In genomic region chr2:127324635-127325034, GRCh38 we compare ENCODE assay signal across 8 cellular contexts. TPM values are rescaled to one million over a fixed set of nuclear protein-coding genes. Genes with fewer than 3 reads are reported as not detected.
DNase-seq lines count a peak whose midpoint lies in the region; ATAC-seq, FAIRE-seq and TF ChIP-seq lines count a peak whose summit lies in the region.

No MANE protein-coding gene starts in this region.

- WGBS in pancreas, 2 donors, result 59 to 60% methylated on average over 3 of the region's 3 CpGs

- H3K27ac ChIP-seq in OCI-LY3 (ENCODE audit: low read length), result no peak overlapping the region
- H3K27ac ChIP-seq in pancreas, result no peak overlapping the region

- H4K20me1 ChIP-seq in OCI-LY3 (ENCODE audit: insufficient read depth, low read length), result no peaks in the 10 kb centered on the region

- peaks cover 42% of the 10 kb centered on the region for H3K36me3 Mint-ChIP-seq in T-helper 2 cell treated with Interferon-gamma antibody and Interleukin-4, amounts not matched to agents 5 μg/mL and 100 μg/mL, for 36 hours (ENCODE audit: low read depth)

- peak; percentile 45; the same call in 2 of the 3 replicates for TF ChIP-seq CTCF in GM12872 (IDR thresholded peaks at IDR 0.05; ENCODE audit: insufficient read depth, low read depth, low read length)
- peak; percentile 73 for TF ChIP-seq CTCF in OCI-LY3 (IDR thresholded peaks at IDR 0.05; ENCODE audit: low read depth, low read length)
- TF ChIP-seq CTCF in pancreas (IDR thresholded peaks at IDR 0.05), result peak in 2 of 4 donors; percentile 36 to 39

- H3K4me1 ChIP-seq in OCI-LY3 (ENCODE audit: low read length) (peaks cover 7% of the 10 kb centered on the region), pancreas (no peaks in the 10 kb centered on the region)

- H3K36me3 ChIP-seq in OCI-LY3 (replicated peaks; ENCODE audit: low read depth, low read length) (peaks cover 27% of the 10 kb centered on the region), pancreas (peaks cover 0 to 24% (median 9%) of the 10 kb centered on the region in 3 donors)

- peak in 3 of 4 donors; percentile 64 to 76 (median 74) for ATAC-seq in pancreas

- H3K4me3 ChIP-seq in OCI-LY3 (ENCODE audit: low read length) (no peak overlapping the region), pancreas (no peak overlapping the region)

- peaks cover 6% of the 10 kb centered on the region for H3K9me3 Mint-ChIP-seq in T-helper 2 cell treated with Interferon-gamma antibody and Interleukin-4, amounts not matched to agents 5 μg/mL and 100 μg/mL, for 36 hours

- H3K9ac ChIP-seq in OCI-LY3 (ENCODE audit: low read length), result no peak overlapping the region

- H3K4me3 Mint-ChIP-seq in T-helper 2 cell treated with Interferon-gamma antibody and Interleukin-4, amounts not matched to agents 5 μg/mL and 100 μg/mL, for 36 hours, result no peak overlapping the region

- peak in 1 of 6 donors; percentile 21 for DNase-seq in pancreas
- DNase-seq in activated CD4-positive, alpha-beta T cell treated with anti-CD3 and anti-CD28 coated beads, Interleukin-2, amount 50 U/mL, for 48 hours, result no peak
- DNase-seq in T-helper 2 cell treated with Interferon-gamma antibody and Interleukin-4, amounts not matched to agents 5 μg/mL and 100 μg/mL, for 36 hours (ENCODE audit: low spot score), result no peak
- DNase-seq in stimulated activated CD4-positive, alpha-beta T cell treated with anti-CD3 and anti-CD28 coated beads, Interleukin-2, amount 100 ng/mL, for 48 hours, result no peak

- no peaks in the 10 kb centered on the region for H3K79me2 ChIP-seq in OCI-LY3 (ENCODE audit: low read length)

- H3K4me1 Mint-ChIP-seq in T-helper 2 cell treated with Interferon-gamma antibody and Interleukin-4, amounts not matched to agents 5 μg/mL and 100 μg/mL, for 36 hours (ENCODE audit: low read depth), result no peaks in the 10 kb centered on the region

- H3K9me3 ChIP-seq in OCI-LY3 (ENCODE audit: insufficient read depth, low read length) (no peaks in the 10 kb centered on the region), pancreas (no peaks in the 10 kb centered on the region)

- no peak overlapping the region for H3K27ac Mint-ChIP-seq in T-helper 2 cell treated with Interferon-gamma antibody and Interleukin-4, amounts not matched to agents 5 μg/mL and 100 μg/mL, for 36 hours

- no peak overlapping the region for H2AFZ ChIP-seq in OCI-LY3 (ENCODE audit: low read depth, low read length)

- no peak overlapping the region for H3K4me2 ChIP-seq in OCI-LY3 (ENCODE audit: low read length)

- no peaks in the 10 kb centered on the region for H3K27me3 ChIP-seq in OCI-LY3 (ENCODE audit: low read depth, low read length)
- H3K27me3 ChIP-seq in pancreas, result no peaks in the 10 kb centered on the region

- no peaks in the 10 kb centered on the region for H3K27me3 Mint-ChIP-seq in T-helper 2 cell treated with Interferon-gamma antibody and Interleukin-4, amounts not matched to agents 5 μg/mL and 100 μg/mL, for 36 hours (ENCODE audit: low read depth)

- peak; percentile 93 for FAIRE-seq in A204.1 (lab: Jason Lieb, UNC)
- FAIRE-seq in endometrium (lab: Jason Lieb, UNC), result peak; percentile 64
- peak; percentile 9 for FAIRE-seq in pancreas (lab: Jason Lieb, UNC)

- intact Hi-C loops in pancreas (cut with DNase I), result loop anchor here in 1 of 3 donors (10.0 kb wide), 1 partner anchor 160 kb away; no protein-coding TSS in a partner anchor

RNA-seq across cellular contexts. Expression of gene ERCC3, which starts 30.7 kb away (rescaled TPM):
- total RNA-seq in pancreas, result 10 to 100 TPM; 12.9 to 22.3 (median 16.8) TPM
- polyA plus RNA-seq in pancreas, result 10 to 100 TPM; 18.7 to 33.0 TPM
